In the genomic region with DNA sequence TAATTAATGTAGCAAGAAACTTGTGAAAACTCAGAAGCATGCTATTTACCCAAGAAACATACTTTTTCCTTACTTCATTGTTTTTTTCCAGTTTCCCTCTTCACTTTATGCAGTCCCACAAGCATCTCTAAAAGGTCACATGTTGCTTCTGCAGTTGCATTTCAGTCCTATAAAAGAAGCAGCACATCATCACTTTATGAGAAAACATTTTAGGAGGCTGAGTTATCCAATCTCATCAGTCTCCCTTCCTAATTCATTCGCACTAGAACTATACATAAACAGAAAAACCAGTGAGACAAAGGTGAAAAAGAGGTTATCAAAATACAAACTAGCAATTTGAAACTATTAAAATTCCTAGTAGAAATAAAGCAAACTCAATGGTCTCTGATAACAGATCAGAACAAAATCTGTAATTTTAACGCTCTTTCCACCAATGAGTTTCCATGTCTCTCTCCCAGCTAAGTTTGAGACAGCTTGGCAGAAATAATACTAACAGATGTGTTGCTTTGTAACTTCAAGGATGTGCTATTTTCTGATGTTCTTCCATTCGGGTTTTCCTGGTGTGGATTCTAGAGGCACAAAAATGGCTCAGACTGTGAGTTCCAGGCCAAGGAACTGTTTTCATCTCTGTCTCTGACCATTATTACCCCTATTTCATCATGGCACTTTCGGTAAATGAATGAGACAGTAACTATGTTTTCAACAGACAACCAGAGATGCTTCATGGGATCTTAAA, we compare ENCODE assay signal across 18 cellular contexts.
"Had no signal": no experiment of that assay in that cellular context is flagged by ENCODE, and none has a peak within 500 bp of the region (broad histone marks: within the 10 kb centered on the region; RNA-seq: fewer than 3 reads in every experiment).

No MANE protein-coding gene starts in this region.

- H3K9me3 ChIP-seq: right atrium auricular region, suprapubic skin, upper lobe of left lung had no signal

- H3K27ac Mint-ChIP-seq: activated naive CD8-positive, alpha-beta T cell treated with anti-CD3 and anti-CD28 coated beads, Interleukin-2, amount 10 ng/mL, durations not matched to agents 7 days and 5 days; activated T-cell treated with anti-CD3 and anti-CD28 coated beads, Interleukin-2, amount 50 U/mL, for 72 hours; dendritic cell treated with granulocyte-macrophage colony-stimulating factor and Interleukin-4, amounts not matched to agents 40 ng/mL and 50 ng/mL, for 4 days; effector memory CD8-positive, alpha-beta T cell; memory B cell; natural killer cell; T-helper 17 cell; WTC11 had no signal

- H3K27me3 Mint-ChIP-seq: activated naive CD8-positive, alpha-beta T cell treated with anti-CD3 and anti-CD28 coated beads, Interleukin-2, amount 10 ng/mL, durations not matched to agents 7 days and 5 days; dendritic cell treated with granulocyte-macrophage colony-stimulating factor and Interleukin-4, amounts not matched to agents 40 ng/mL and 50 ng/mL, for 4 days; effector memory CD8-positive, alpha-beta T cell; memory B cell; T-helper 17 cell had no signal

- H3K4me3 ChIP-seq: right atrium auricular region, skin epidermis, suprapubic skin, upper lobe of left lung had no signal

- H3K27ac ChIP-seq: suprapubic skin, upper lobe of left lung had no signal

- H3K36me3 Mint-ChIP-seq: natural killer cell, WTC11 had no signal

- H3K27me3 ChIP-seq: right atrium auricular region, suprapubic skin, upper lobe of left lung had no signal

- H3K4me3 Mint-ChIP-seq: activated naive CD8-positive, alpha-beta T cell treated with anti-CD3 and anti-CD28 coated beads, Interleukin-2, amount 10 ng/mL, durations not matched to agents 7 days and 5 days; activated T-cell treated with anti-CD3 and anti-CD28 coated beads, Interleukin-2, amount 50 U/mL, for 72 hours; dendritic cell treated with granulocyte-macrophage colony-stimulating factor and Interleukin-4, amounts not matched to agents 40 ng/mL and 50 ng/mL, for 4 days; effector memory CD8-positive, alpha-beta T cell; memory B cell; natural killer cell; T-helper 17 cell; WTC11 had no signal

- DNase-seq: activated CD4-positive, alpha-beta T cell treated with anti-CD3 and anti-CD28 coated beads for 48 hours; activated CD8-positive, alpha-beta memory T cell treated with anti-CD3 and anti-CD28 coated beads, Interleukin-2, amount 50 U/mL, for 48 hours; activated naive CD8-positive, alpha-beta T cell treated with anti-CD3 and anti-CD28 coated beads, Interleukin-2, amount 10 ng/mL, durations not matched to agents 7 days and 5 days; activated T-cell treated with anti-CD3 and anti-CD28 coated beads, Interleukin-2, amount 50 U/mL, for 72 hours; cerebellar nuclear complex; effector memory CD8-positive, alpha-beta T cell; islet precursor cell; natural killer cell; stimulated activated naive CD8-positive, alpha-beta T cell treated with anti-CD3 and anti-CD28 coated beads, Interleukin-15, Interleukin-2, amounts not matched to agents 100 U/mL and 50 U/mL, for 24 hours; T-helper 17 cell; upper lobe of left lung had no signal

- H3K9me3 Mint-ChIP-seq: activated naive CD8-positive, alpha-beta T cell treated with anti-CD3 and anti-CD28 coated beads, Interleukin-2, amount 10 ng/mL, durations not matched to agents 7 days and 5 days; activated T-cell treated with anti-CD3 and anti-CD28 coated beads, Interleukin-2, amount 50 U/mL, for 72 hours; dendritic cell treated with granulocyte-macrophage colony-stimulating factor and Interleukin-4, amounts not matched to agents 40 ng/mL and 50 ng/mL, for 4 days; effector memory CD8-positive, alpha-beta T cell; natural killer cell; WTC11 had no signal

- H3K4me1 Mint-ChIP-seq: activated naive CD8-positive, alpha-beta T cell treated with anti-CD3 and anti-CD28 coated beads, Interleukin-2, amount 10 ng/mL, durations not matched to agents 7 days and 5 days had no signal

- ATAC-seq: activated T-cell treated with anti-CD3 and anti-CD28 coated beads, Interleukin-2, amount 50 U/mL, for 72 hours; effector memory CD8-positive, alpha-beta T cell; left lobe of liver; natural killer cell; stimulated activated naive CD8-positive, alpha-beta T cell treated with anti-CD3 and anti-CD28 coated beads, Interleukin-15, Interleukin-2, amounts not matched to agents 100 U/mL and 50 U/mL, for 24 hours; T-helper 17 cell; WTC11 had no signal

- H3K4me1 ChIP-seq: upper lobe of left lung had no signal
